Comparison of ENCODE assay signal across 10 cellular contexts in genomic region chr17:39077252-39077651, GRCh38.
"Had no signal": no experiment of that assay in that cellular context is flagged by ENCODE, and none has a peak within 500 bp of the region (broad histone marks: within the 10 kb centered on the region; RNA-seq: fewer than 3 reads in every experiment).

No MANE protein-coding gene starts in this region.

- H3K36me3 Mint-ChIP-seq: IgD-negative memory B cell had no signal

- H3K27ac ChIP-seq: GM23248, HL-60 had no signal

- H3K27ac Mint-ChIP-seq: HFFc6 had no signal

- H3K27me3 Mint-ChIP-seq: IgD-negative memory B cell had no signal

- FAIRE-seq: HepG2 had no signal

- H3K9me3 ChIP-seq: HAP-1 had no signal

- DNase-seq: GOT3, H7, HFFc6, KBM-7 had no signal

- H3K36me3 ChIP-seq: HAP-1 had no signal

- H3K9me3 Mint-ChIP-seq: HFFc6, IgD-negative memory B cell had no signal

- H3K4me1 Mint-ChIP-seq: IgD-negative memory B cell had no signal

- H3K4me1 ChIP-seq: HAP-1 had no signal

- H3K9ac ChIP-seq: GM23248 had no signal

- H3K4me3 ChIP-seq: GM23248, HAP-1 had no signal

- H3K4me3 Mint-ChIP-seq: HFFc6, IgD-negative memory B cell had no signal

- ATAC-seq: HCT116, HepG2 had no signal

- H2AFZ ChIP-seq: GM23248 had no signal
